16 cellular contexts compared by ENCODE assay signal in genomic region chr7:102008535-102009262, GRCh38.
DNase-seq lines count a peak whose midpoint lies in the region; ATAC-seq and TF ChIP-seq lines count a peak whose summit lies in the region.
"Had no signal": no experiment of that assay in that cellular context is flagged by ENCODE, and none has a peak within 500 bp of the region (broad histone marks: within the 10 kb centered on the region; RNA-seq: fewer than 3 reads in every experiment).

No MANE protein-coding gene starts in this region.

- no peaks in the 10 kb centered on the region for H3K4me1 Mint-ChIP-seq in endodermal cell
- H3K4me1 Mint-ChIP-seq: activated CD4-positive, alpha-beta T cell treated with anti-CD3 and anti-CD28 coated beads, Interleukin-2, amount 10 ng/mL, durations not matched to agents 7 days and 5 days; T-cell had no signal

- H3K4me1 ChIP-seq in endodermal cell (ENCODE audit: control insufficient read depth, insufficient read depth, low read length) = no peaks in the 10 kb centered on the region
- H3K4me1 ChIP-seq: pancreas had no signal

- in situ Hi-C loops in Caki2 (cut with HindIII; ENCODE audit: low pct_unique_long_range_greater_than_20kb, low sequenced_read_pairs) = no loop called here

- peaks cover 24% of the 10 kb centered on the region for H3K36me3 Mint-ChIP-seq in endodermal cell (ENCODE audit: low read depth)
- H3K36me3 Mint-ChIP-seq: stimulated activated effector memory CD8-positive, alpha-beta T cell treated with anti-CD3 and anti-CD28 coated beads, Interleukin-12 subunit alpha, Interleukin-12 subunit beta, amount 100 ng/mL, for 72 hours had no signal

- no peak overlapping the region for H3K27ac ChIP-seq in endodermal cell (ENCODE audit: low read depth, low read length)
- H3K27ac ChIP-seq: pancreas had no signal

- DNase-seq in Caki2 (ENCODE audit: low read depth) (peak; percentile 12), NCI-H1105 (lab: John Stamatoyannopoulos, UW) (peak; percentile 78), endodermal cell (no peak), omental fat pad (ENCODE audit: low spot score) (no peak), GM19240 (ENCODE audit: insufficient read length, low spot score) (no peak), T-helper 2 cell (no peak)
- DNase-seq: activated CD4-positive, alpha-beta T cell treated with anti-CD3 and anti-CD28 coated beads, Interleukin-2, amount 10 ng/mL, durations not matched to agents 7 days and 5 days; activated effector memory CD4-positive, alpha-beta T cell treated with Interleukin-2 at 50 U/mL for 16 hours; H7; stimulated activated CD4-positive, alpha-beta T cell treated with anti-CD3 and anti-CD28 coated beads, Interleukin-1b, Interleukin-23, amount 100 ng/mL, for 48 hours; T-cell had no signal

- no peaks in the 10 kb centered on the region for H3K27me3 Mint-ChIP-seq in endodermal cell (ENCODE audit: insufficient read depth)
- H3K27me3 Mint-ChIP-seq: activated CD4-positive, alpha-beta T cell treated with anti-CD3 and anti-CD28 coated beads, Interleukin-2, amount 10 ng/mL, durations not matched to agents 7 days and 5 days; IgD-negative memory B cell; T-cell had no signal

- H3K9ac ChIP-seq in endodermal cell (ENCODE audit: extremely low read depth, low read length, poor library complexity, severe bottlenecking) = no peak overlapping the region

- H3K9me3 Mint-ChIP-seq in endodermal cell = no peaks in the 10 kb centered on the region
- H3K9me3 Mint-ChIP-seq: activated CD4-positive, alpha-beta T cell treated with anti-CD3 and anti-CD28 coated beads, Interleukin-2, amount 10 ng/mL, durations not matched to agents 7 days and 5 days; IgD-negative memory B cell; stimulated activated effector memory CD8-positive, alpha-beta T cell treated with anti-CD3 and anti-CD28 coated beads, Interleukin-12 subunit alpha, Interleukin-12 subunit beta, amount 100 ng/mL, for 72 hours; T-cell had no signal

- no peak overlapping the region for H3K4me3 ChIP-seq in endodermal cell (ENCODE audit: low read length)
- H3K4me3 ChIP-seq: pancreas had no signal

- 95 to 98% methylated on average over 8 to 12 of the region's 12 CpGs for WGBS in endodermal cell (ENCODE audit: insufficient coverage in 1 of 2, insufficient read length in 1 of 2), 2 experiments

- peak; percentile 35 for ATAC-seq in omental fat pad (ENCODE audit: low FRiP score)
- no peak for ATAC-seq in GM18868 (IDR thresholded peaks at IDR 0.05; ENCODE audit: unreplicated experiment)
- no peak for ATAC-seq in HG03095 (IDR thresholded peaks at IDR 0.05; ENCODE audit: unreplicated experiment)
- ATAC-seq: stimulated activated effector memory CD8-positive, alpha-beta T cell treated with anti-CD3 and anti-CD28 coated beads, Interleukin-12 subunit alpha, Interleukin-12 subunit beta, amount 100 ng/mL, for 72 hours; T-cell had no signal

- no peak overlapping the region for H3K4me3 Mint-ChIP-seq in endodermal cell
- H3K4me3 Mint-ChIP-seq: activated CD4-positive, alpha-beta T cell treated with anti-CD3 and anti-CD28 coated beads, Interleukin-2, amount 10 ng/mL, durations not matched to agents 7 days and 5 days; IgD-negative memory B cell; stimulated activated effector memory CD8-positive, alpha-beta T cell treated with anti-CD3 and anti-CD28 coated beads, Interleukin-12 subunit alpha, Interleukin-12 subunit beta, amount 100 ng/mL, for 72 hours; T-cell had no signal

- H3K9me3 ChIP-seq in endodermal cell (ENCODE audit: control insufficient read depth, low read length) = no peaks in the 10 kb centered on the region
- H3K9me3 ChIP-seq: pancreas had no signal

- peaks cover 5% of the 10 kb centered on the region for H3K36me3 ChIP-seq in endodermal cell (ENCODE audit: control insufficient read depth, insufficient read depth, low read length)
- H3K36me3 ChIP-seq: pancreas had no signal

- TF ChIP-seq CTCF in endodermal cell (conservative IDR thresholded peaks at IDR 0.05) (no peak), omental fat pad (IDR thresholded peaks at IDR 0.05) (no peak)

- H3K27me3 ChIP-seq in endodermal cell (ENCODE audit: control insufficient read depth, insufficient read depth, low read length, poor library complexity, severe bottlenecking) = no peaks in the 10 kb centered on the region
- H3K27me3 ChIP-seq: pancreas had no signal

- H3K27ac Mint-ChIP-seq in endodermal cell = peak overlapping the region; percentile 75
- H3K27ac Mint-ChIP-seq: activated CD4-positive, alpha-beta T cell treated with anti-CD3 and anti-CD28 coated beads, Interleukin-2, amount 10 ng/mL, durations not matched to agents 7 days and 5 days; stimulated activated effector memory CD8-positive, alpha-beta T cell treated with anti-CD3 and anti-CD28 coated beads, Interleukin-12 subunit alpha, Interleukin-12 subunit beta, amount 100 ng/mL, for 72 hours; T-cell had no signal

Comparison
In these comparisons a context has a peak if more than half of its experiments do, and no peak if none do; other contexts are left out.
1. DNase-seq: peak in Caki2 (single experiment) and NCI-H1105 (single experiment); none in endodermal cell (single experiment), omental fat pad (single experiment), GM19240 (single experiment) and T-helper 2 cell (0 of 5).